In the genomic region with DNA sequence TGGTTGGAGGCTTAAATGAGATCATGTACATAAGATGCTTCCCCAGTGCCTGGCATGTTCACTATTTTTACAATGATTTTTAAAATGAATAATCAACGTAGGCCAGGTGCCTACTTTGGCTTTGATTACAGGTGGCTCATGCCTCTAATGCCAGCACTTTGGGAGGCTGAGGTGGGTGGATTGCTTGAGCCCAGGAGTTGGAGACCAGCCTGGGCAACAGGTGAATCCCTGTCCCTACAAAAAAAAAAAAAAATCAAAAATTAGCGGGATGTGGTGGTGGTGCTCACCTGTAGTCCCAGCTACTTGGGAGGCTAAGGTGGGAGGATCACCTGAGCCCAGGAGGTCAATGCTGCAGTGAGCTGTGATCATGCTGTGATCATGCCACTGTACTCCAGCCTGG, we compare ENCODE assay signal across 4 cellular contexts. TPM values are rescaled to one million over a fixed set of nuclear protein-coding genes. Genes with fewer than 3 reads are reported as not detected.
"Had no signal": no experiment of that assay in that cellular context is flagged by ENCODE, and none has a peak within 500 bp of the region (broad histone marks: within the 10 kb centered on the region; RNA-seq: fewer than 3 reads in every experiment).

No MANE protein-coding gene starts in this region.

- ATAC-seq: GM12878 had no signal

- DNase-seq: GDM1, GF-D8 had no signal

- H3K4me3 ChIP-seq: GM12878 had no signal

RNA-seq across cellular contexts. Expression of a gene that starts 9.2 kb away (rescaled TPM):
- total RNA-seq: G401 had no signal
